Comparison of ENCODE assay signal across 8 cellular contexts in the genomic region with DNA sequence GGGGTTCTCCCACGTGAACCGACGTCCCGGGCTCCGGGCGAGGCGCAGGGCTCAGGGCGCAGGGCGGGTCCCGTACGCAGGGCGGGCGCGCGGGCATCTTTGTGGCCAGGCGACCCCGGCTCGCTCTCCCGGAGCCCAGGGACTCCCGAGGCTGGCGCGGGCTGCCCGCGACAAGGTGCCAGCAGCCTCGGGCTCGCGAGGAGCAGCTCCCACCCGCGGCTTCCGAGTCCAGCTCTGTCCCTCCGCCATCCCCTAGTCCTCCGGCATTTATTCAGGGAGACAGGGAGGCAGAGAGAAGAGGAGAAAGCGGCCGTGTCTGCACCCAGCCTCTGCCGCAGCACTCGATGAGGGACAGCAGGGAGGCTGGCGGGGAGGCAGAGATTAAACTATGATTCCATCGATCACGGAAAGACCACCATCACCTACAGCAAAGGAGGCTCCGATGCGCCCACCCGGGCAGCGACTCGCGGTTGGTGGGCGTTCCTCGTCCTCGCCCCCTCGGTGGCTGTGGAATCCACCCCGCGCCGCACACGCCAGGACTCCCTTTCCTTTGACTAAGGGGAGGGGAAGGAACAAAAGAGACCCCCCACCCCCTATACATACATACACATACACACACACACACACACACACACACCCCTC. TPM values are rescaled to one million over a fixed set of nuclear protein-coding genes. Genes with fewer than 3 reads are reported as not detected.
DNase-seq lines count a peak whose midpoint lies in the region; FAIRE-seq and TF ChIP-seq lines count a peak whose summit lies in the region.

No MANE protein-coding gene starts in this region.

- FAIRE-seq in urothelium cell line (lab: Jason Lieb, UNC), result no peak

- H3K4me3 ChIP-seq in dorsolateral prefrontal cortex (peak overlapping the region; percentile 57 to 92 (median 75)), mesodermal cell (ENCODE audit: extremely low read depth, insufficient read depth, low read length, poor library complexity, severe bottlenecking) (peak overlapping the region; percentile 71)

- TF ChIP-seq CTCF in GM10266 (IDR thresholded peaks at IDR 0.05; ENCODE audit: control insufficient read depth, insufficient read depth, low read depth, missing control alignments) (no peak), dorsolateral prefrontal cortex (IDR thresholded peaks at IDR 0.05 in 54 of 56, conservative IDR thresholded peaks at IDR 0.05 in 2 of 56; ENCODE audit: low read depth in 1 of 56, partially characterized antibody in 56 of 56) (no peak)

- no peaks in the 10 kb centered on the region for H3K4me1 ChIP-seq in mesodermal cell (ENCODE audit: control insufficient read depth, insufficient read depth, low read length, poor library complexity, severe bottlenecking)

- peak; percentile 33 for DNase-seq in GM10266 (ENCODE audit: extremely low spot score)
- DNase-seq in NCI-H146 treated with DMSO at 0.1 percent for 48 hours (lab: John Stamatoyannopoulos, UW; ENCODE audit: unreplicated experiment), result peak; percentile 63
- peak in 4 of 10 donors; percentile 22 to 52 (median 30) for DNase-seq in dorsolateral prefrontal cortex
- peak; percentile 38 for DNase-seq in urothelium cell line (ENCODE audit: low spot score)
- no peak for DNase-seq in amniotic stem cell (lab: John Stamatoyannopoulos, UW)
- no peak for DNase-seq in MV-4-11 (lab: John Stamatoyannopoulos, UW)
- no peak for DNase-seq in GF-D8 (lab: John Stamatoyannopoulos, UW)

- intact Hi-C loops in dorsolateral prefrontal cortex (cut with DNase I), result no loop called here

- H3K27ac ChIP-seq in dorsolateral prefrontal cortex, result peak overlapping the region in 13 of 59 donors; percentile 11 to 84 (median 45)
- no peak overlapping the region for H3K27ac ChIP-seq in mesodermal cell (ENCODE audit: low read depth, low read length, severe bottlenecking)

- H3K36me3 ChIP-seq in mesodermal cell (ENCODE audit: control insufficient read depth, insufficient read depth, low read length), result no peaks in the 10 kb centered on the region

- WGBS in mesodermal cell (ENCODE audit: insufficient coverage in 2 of 2), 2 experiments, result 2% methylated on average over 24 to 38 of the region's 53 CpGs

- H3K9me3 ChIP-seq in mesodermal cell (ENCODE audit: control insufficient read depth, low read length), result peaks cover 7% of the 10 kb centered on the region

- peaks cover 0 to 13% (median 0%) of the 10 kb centered on the region in 45 donors for H3K27me3 ChIP-seq in dorsolateral prefrontal cortex

RNA-seq across cellular contexts. Expression of a gene that starts 1.1 kb away (rescaled TPM):
- total RNA-seq in dorsolateral prefrontal cortex, result 10 to 100 TPM in 53 of 120 experiments, 1 to 10 TPM in 67; 2.8 to 18.3 (median 9.5) TPM
- polyA plus RNA-seq in mesodermal cell (2013, experiment 1 of 2), result 2.9 TPM
- 3.2 TPM for polyA plus RNA-seq in mesodermal cell (2013, experiment 2 of 2)

Comparison
In these comparisons a context has a peak if more than half of its experiments do, and no peak if none do; other contexts are left out.
1. DNase-seq: peak in GM10266 (single experiment), NCI-H146 treated with DMSO at 0.1 percent for 48 hours (single experiment) and urothelium cell line (single experiment); none in amniotic stem cell (single experiment), MV-4-11 (single experiment) and GF-D8 (single experiment).